8 cellular contexts compared by ENCODE assay signal in the genomic region with DNA sequence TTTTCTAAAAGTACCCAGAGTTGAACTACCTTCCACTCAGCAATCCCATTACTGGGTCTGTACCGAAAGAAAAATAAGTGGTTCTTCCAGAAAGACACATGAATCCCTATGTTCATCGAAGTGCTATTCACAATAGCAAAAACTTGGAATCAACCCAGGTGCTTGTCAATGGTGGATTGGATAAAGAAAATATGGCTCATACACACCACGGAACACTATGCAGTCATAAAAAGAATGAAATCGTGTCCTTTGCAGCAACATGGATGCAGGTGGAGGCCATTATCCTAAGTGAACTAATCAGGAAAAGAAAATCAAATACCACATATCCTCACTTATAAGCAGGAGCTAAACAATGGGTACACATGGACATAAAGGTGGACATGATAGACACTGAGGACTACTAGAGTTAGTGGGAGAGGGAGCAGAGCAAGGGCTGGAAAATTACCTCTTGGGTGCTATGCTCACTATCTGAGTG.
DNase-seq lines count a peak whose midpoint lies in the region; ATAC-seq and TF ChIP-seq lines count a peak whose summit lies in the region.

No MANE protein-coding gene starts in this region.

- H2AFZ ChIP-seq in DND-41 (ENCODE audit: low read depth, low read length), result peak overlapping the region; percentile 99

- H3K9me3 ChIP-seq in DND-41 (ENCODE audit: insufficient read depth, low read length, severe bottlenecking), result no peaks in the 10 kb centered on the region
- no peaks in the 10 kb centered on the region for H3K9me3 ChIP-seq in duodenal mucosa (ENCODE audit: control insufficient read depth in 1 of 2, low read length in 2 of 2)
- no peaks in the 10 kb centered on the region for H3K9me3 ChIP-seq in neutrophil

- H3K79me2 ChIP-seq in DND-41 (ENCODE audit: insufficient read depth, low read length), result no peaks in the 10 kb centered on the region

- H4K20me1 ChIP-seq in DND-41 (ENCODE audit: insufficient read depth, low read length), result no peaks in the 10 kb centered on the region

- H3K4me3 ChIP-seq in DND-41 (ENCODE audit: low read depth in 1 of 2, low read length in 2 of 2) (peak overlapping the region; percentile 51 to 69), duodenal mucosa (ENCODE audit: low read depth in 1 of 2, low read length in 2 of 2) (peak overlapping the region; percentile 81 to 85), neutrophil (ENCODE audit: low read depth in 1 of 2, low read length in 1 of 2) (peak overlapping the region; percentile 86 to 92)

- DNase-seq in DND-41, result no peak
- DNase-seq in NCI-H1694 (lab: John Stamatoyannopoulos, UW), result peak; percentile 17
- no peak for DNase-seq in NCI-H1930 (lab: John Stamatoyannopoulos, UW)
- no peak for DNase-seq in anterior cingulate cortex (lab: John Stamatoyannopoulos, UW)
- no peak for DNase-seq in GM19238 (ENCODE audit: insufficient read length, low spot score)
- no peak for DNase-seq in activated CD4-positive, alpha-beta T cell treated with anti-CD3 and anti-CD28 coated beads for 48 hours

- H3K27me3 ChIP-seq in DND-41 (ENCODE audit: insufficient read depth, low read length, poor library complexity) (no peaks in the 10 kb centered on the region), duodenal mucosa (ENCODE audit: control insufficient read depth in 1 of 2, insufficient read depth in 2 of 2, low read length in 2 of 2) (no peaks in the 10 kb centered on the region), neutrophil (no peaks in the 10 kb centered on the region)

- peak overlapping the region; percentile 91 for H3K4me2 ChIP-seq in DND-41 (ENCODE audit: insufficient read depth, low read length)

- H3K36me3 ChIP-seq in DND-41 (ENCODE audit: insufficient read depth, low read length) (no peaks in the 10 kb centered on the region), duodenal mucosa (ENCODE audit: control insufficient read depth in 1 of 2, insufficient read depth in 2 of 2, low read length in 2 of 2) (no peaks in the 10 kb centered on the region), neutrophil (no peaks in the 10 kb centered on the region)

- TF ChIP-seq CTCF in DND-41 (IDR thresholded peaks at IDR 0.05; ENCODE audit: borderline replicate concordance, extremely low read depth, low read length, poor library complexity, severe bottlenecking) (no peak), neutrophil (IDR thresholded peaks at IDR 0.05) (no peak)

- H3K27ac ChIP-seq in DND-41 (ENCODE audit: low read length), result peak overlapping the region; percentile 98
- peak overlapping the region; percentile 83 for H3K27ac ChIP-seq in duodenal mucosa (ENCODE audit: low read depth, low read length)
- peak overlapping the region; percentile 89 for H3K27ac ChIP-seq in neutrophil

- H3K9ac ChIP-seq in DND-41 (ENCODE audit: low read depth, low read length), result peak overlapping the region; percentile 95
- H3K9ac ChIP-seq in duodenal mucosa (ENCODE audit: low read depth in 1 of 2, low read length in 2 of 2), result peak overlapping the region; percentile 81 to 84

- peaks cover 17% of the 10 kb centered on the region for H3K4me1 ChIP-seq in DND-41 (ENCODE audit: insufficient read depth, low read length)
- peaks cover 27 to 31% of the 10 kb centered on the region in 2 donors for H3K4me1 ChIP-seq in duodenal mucosa (ENCODE audit: control insufficient read depth in 1 of 2, insufficient read depth in 2 of 2, low read length in 2 of 2)
- H3K4me1 ChIP-seq in neutrophil (ENCODE audit: control insufficient read depth in 1 of 2, insufficient read depth in 1 of 2, low read depth in 1 of 2, low read length in 1 of 2), result peaks cover 34 to 47% of the 10 kb centered on the region in 2 experiments

- no peak for ATAC-seq in DND-41 (ENCODE audit: insufficient read depth, low read depth)
